9 cellular contexts compared by ENCODE assay signal in genomic region chr7:107560898-107561516, GRCh38. TPM values are rescaled to one million over a fixed set of nuclear protein-coding genes. Genes with fewer than 3 reads are reported as not detected.
DNase-seq lines count a peak whose midpoint lies in the region; ATAC-seq and TF ChIP-seq lines count a peak whose summit lies in the region.
"Had no signal": no experiment of that assay in that cellular context is flagged by ENCODE, and none has a peak within 500 bp of the region (broad histone marks: within the 10 kb centered on the region; RNA-seq: fewer than 3 reads in every experiment).

No MANE protein-coding gene starts in this region.

- H3K27me3 ChIP-seq in BLaER1 (no peaks in the 10 kb centered on the region), testis (no peaks in the 10 kb centered on the region)

- H3K4me1 ChIP-seq in BLaER1 = peaks cover 40% of the 10 kb centered on the region
- peaks cover 7% of the 10 kb centered on the region for H3K4me1 ChIP-seq in testis

- peaks cover 21% of the 10 kb centered on the region for H3K36me3 Mint-ChIP-seq in HFFc6 (ENCODE audit: low read depth)
- peaks cover 14% of the 10 kb centered on the region for H3K36me3 Mint-ChIP-seq in activated CD4-positive, alpha-beta memory T cell treated with anti-CD3 and anti-CD28 coated beads for 36 hours
- peaks cover 0 to 10% (median 0%) of the 10 kb centered on the region in 3 donors for H3K36me3 Mint-ChIP-seq in immature natural killer cell

- H3K27ac ChIP-seq in BLaER1 (no peak overlapping the region), testis (no peak overlapping the region)

- no peaks in the 10 kb centered on the region; the same call in 1 of the 2 replicates for H3K27me3 Mint-ChIP-seq in HFFc6 (ENCODE audit: insufficient read depth)
- H3K27me3 Mint-ChIP-seq in activated CD4-positive, alpha-beta memory T cell treated with anti-CD3 and anti-CD28 coated beads for 36 hours = no peaks in the 10 kb centered on the region
- peaks cover 0 to 2% (median 0%) of the 10 kb centered on the region in 3 donors for H3K27me3 Mint-ChIP-seq in immature natural killer cell (ENCODE audit: low read depth in 3 of 3)

- no peak for ATAC-seq in HG03108 (IDR thresholded peaks at IDR 0.05; ENCODE audit: unreplicated experiment)

- TF ChIP-seq CTCF in HFFc6 (IDR thresholded peaks at IDR 0.05) = no peak
- no peak for TF ChIP-seq CTCF in testis (IDR thresholded peaks at IDR 0.05)

- intact Hi-C loops in activated CD4-positive, alpha-beta memory T cell treated with anti-CD3 and anti-CD28 coated beads for 36 hours (cut with micrococcal nuclease) = loop anchor here (2.0 to 5.0 kb wide), 5 partner anchors 98 to 694 kb away; partner anchors contain the start of gene PIK3CG
- intact Hi-C loops in testis (cut with DNase I; ENCODE audit: low total_unique reads) = no loop called here

- no peaks in the 10 kb centered on the region for H3K9me3 Mint-ChIP-seq in HFFc6
- H3K9me3 Mint-ChIP-seq in activated CD4-positive, alpha-beta memory T cell treated with anti-CD3 and anti-CD28 coated beads for 36 hours = no peaks in the 10 kb centered on the region
- H3K9me3 Mint-ChIP-seq in immature natural killer cell = no peaks in the 10 kb centered on the region

- H3K9ac ChIP-seq in BLaER1 = no peak overlapping the region

- H4K20me1 ChIP-seq in BLaER1 = peaks cover 22% of the 10 kb centered on the region; the same call in 1 of the 2 replicates

- H3K4me3 Mint-ChIP-seq in HFFc6 (no peak overlapping the region), immature natural killer cell (peak overlapping the region in 4 of 5 donors; percentile 51 to 85 (median 80))
- peak overlapping the region; percentile 49 for H3K4me3 Mint-ChIP-seq in activated CD4-positive, alpha-beta memory T cell treated with anti-CD3 and anti-CD28 coated beads for 36 hours

- H3K36me3 ChIP-seq in BLaER1 (peaks cover 19% of the 10 kb centered on the region), testis (ENCODE audit: low read depth, missing control alignments) (no peaks in the 10 kb centered on the region)

- H3K9me3 ChIP-seq in BLaER1 (no peaks in the 10 kb centered on the region), testis (no peaks in the 10 kb centered on the region)

- H3K4me3 ChIP-seq in BLaER1 (no peak overlapping the region), testis (no peak overlapping the region)

- POLR2A ChIA-PET in activated CD4-positive, alpha-beta memory T cell treated with anti-CD3 and anti-CD28 coated beads for 36 hours (lab: Charles Lee) = no interaction called here

- H3K27ac Mint-ChIP-seq in HFFc6 = peak overlapping the region; percentile 4; the same call in 1 of the 2 replicates
- H3K27ac Mint-ChIP-seq in activated CD4-positive, alpha-beta memory T cell treated with anti-CD3 and anti-CD28 coated beads for 36 hours = peak overlapping the region; percentile 49
- H3K27ac Mint-ChIP-seq in immature natural killer cell = peak overlapping the region; percentile 0 to 95 (median 82)

- no peak for DNase-seq in HFFc6
- DNase-seq in activated CD4-positive, alpha-beta memory T cell treated with anti-CD3 and anti-CD28 coated beads for 36 hours = no peak
- peak in 1 of 3 donors; percentile 61 for DNase-seq in immature natural killer cell
- no peak for DNase-seq in testis
- DNase-seq in DMS153 (lab: John Stamatoyannopoulos, UW) = no peak
- DNase-seq in SW 1271 (lab: John Stamatoyannopoulos, UW) = no peak
- DNase-seq: NCI-H226 had no signal

- peaks cover 62% of the 10 kb centered on the region for H3K4me1 Mint-ChIP-seq in HFFc6 (ENCODE audit: low read depth)
- H3K4me1 Mint-ChIP-seq in activated CD4-positive, alpha-beta memory T cell treated with anti-CD3 and anti-CD28 coated beads for 36 hours (ENCODE audit: low read depth) = peaks cover 60% of the 10 kb centered on the region
- peaks cover 41 to 69% of the 10 kb centered on the region in 2 donors for H3K4me1 Mint-ChIP-seq in immature natural killer cell

- CTCF ChIA-PET in activated CD4-positive, alpha-beta memory T cell treated with anti-CD3 and anti-CD28 coated beads for 36 hours (lab: Charles Lee) = interaction anchor here (0.6 to 1.0 kb wide), 2 partner anchors 21 to 25 kb away, joined by 3 read pairs; no protein-coding TSS in a partner anchor

- no peak for TF ChIP-seq POLR2A in testis (IDR thresholded peaks at IDR 0.05)

- peak overlapping the region; percentile 7; the same call in 1 of the 2 replicates for H3K4me2 ChIP-seq in BLaER1

- whole genome bisulfite sequencing in testis, 2 donors = 68 to 72% methylated on average over 6 of the region's 6 CpGs

RNA-seq across cellular contexts. Expression of gene COG5, which starts 2.7 kb away (rescaled TPM):
- 10 to 100 TPM; 25.6 to 34.8 (median 31.6) TPM for total RNA-seq in HFFc6 (2021; fragmentation: NEBNext Ultra II Directional; extraction: Animal tissue kit (Norgen Biotek cat#: 25700))
- total RNA-seq in activated CD4-positive, alpha-beta memory T cell treated with anti-CD3 and anti-CD28 coated beads for 36 hours = 10 to 100 TPM; 38.9 to 40.7 TPM
- polyA plus RNA-seq in immature natural killer cell (10 to 100 TPM; 16.8 to 30.5 (median 22.2) TPM), testis (ENCODE audit: insufficient read depth, low read depth, low replicate concordance) (27.1 TPM)
- 10 to 100 TPM; 70.6 to 76.1 TPM for total RNA-seq in testis

RNA-seq across cellular contexts. Expression of gene DUS4L, which starts 2.8 kb away (rescaled TPM):
- total RNA-seq in HFFc6 (2021; fragmentation: NEBNext Ultra II Directional; extraction: Animal tissue kit (Norgen Biotek cat#: 25700)) = 1 to 10 TPM; 4.9 to 8.0 (median 6.3) TPM
- 10 to 100 TPM; 11.8 to 12.4 TPM for total RNA-seq in activated CD4-positive, alpha-beta memory T cell treated with anti-CD3 and anti-CD28 coated beads for 36 hours
- polyA plus RNA-seq in immature natural killer cell (1 to 10 TPM; 3.7 to 7.3 (median 4.1) TPM), testis (ENCODE audit: insufficient read depth, low read depth, low replicate concordance) (9.5 TPM)
- 10 to 100 TPM; 19.5 to 30.2 TPM for total RNA-seq in testis

RNA-seq across cellular contexts. Expression of gene BCAP29, which starts 19.0 kb away (rescaled TPM):
- 10 to 100 TPM; 70.7 to 92.2 (median 89.0) TPM for total RNA-seq in HFFc6 (2021; fragmentation: NEBNext Ultra II Directional; extraction: Animal tissue kit (Norgen Biotek cat#: 25700))
- total RNA-seq in activated CD4-positive, alpha-beta memory T cell treated with anti-CD3 and anti-CD28 coated beads for 36 hours = 10 to 100 TPM; 42.3 to 42.9 TPM
- polyA plus RNA-seq in immature natural killer cell (10 to 100 TPM; 29.9 to 65.7 (median 46.5) TPM), testis (ENCODE audit: insufficient read depth, low read depth, low replicate concordance) (121 TPM)
- total RNA-seq in testis = 100 to 1,000 TPM; 114 to 134 TPM

Comparison
In these comparisons a context has a peak if more than half of its experiments do, and no peak if none do; other contexts are left out.
1. H3K27ac Mint-ChIP-seq: peak in every context shown above with its lines; median percentile 82 in immature natural killer cell; 49 in activated CD4-positive, alpha-beta memory T cell treated with anti-CD3 and anti-CD28 coated beads for 36 hours; 4 in HFFc6.